In the genomic region with DNA sequence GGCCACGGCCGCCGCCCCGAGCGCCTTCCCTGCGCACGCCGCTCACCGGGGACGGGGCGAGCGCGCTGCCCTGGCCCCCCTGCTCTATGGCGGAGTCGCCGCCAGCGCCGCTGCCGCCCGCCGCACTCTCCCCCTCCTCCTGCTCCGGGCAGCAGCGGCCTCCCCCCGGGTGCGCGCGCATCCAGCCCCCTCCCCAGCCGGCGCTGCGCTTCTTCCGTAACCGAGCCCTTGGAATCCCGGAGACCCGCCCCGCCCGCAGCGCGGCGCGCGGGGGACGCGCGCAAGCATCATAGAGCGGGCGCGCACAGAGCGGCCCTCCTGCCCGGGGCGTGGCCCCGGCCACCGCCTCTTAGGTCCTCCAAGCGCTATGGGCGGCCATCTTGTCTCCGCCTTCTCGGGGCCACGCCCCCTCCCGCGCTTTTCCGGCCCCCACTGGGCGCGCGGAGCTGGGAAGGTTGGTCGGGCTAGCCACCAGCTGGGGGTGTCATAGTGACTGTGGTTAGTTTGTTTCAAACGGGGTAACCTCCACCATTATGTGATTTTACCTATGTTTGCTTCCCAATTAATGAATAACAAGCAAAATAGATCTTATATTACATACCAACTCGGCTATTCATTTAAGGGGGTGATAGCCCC, we compare ENCODE assay signal across 1 cellular context.
TF ChIP-seq lines count a peak whose summit lies in the region.

A gene with protein sequence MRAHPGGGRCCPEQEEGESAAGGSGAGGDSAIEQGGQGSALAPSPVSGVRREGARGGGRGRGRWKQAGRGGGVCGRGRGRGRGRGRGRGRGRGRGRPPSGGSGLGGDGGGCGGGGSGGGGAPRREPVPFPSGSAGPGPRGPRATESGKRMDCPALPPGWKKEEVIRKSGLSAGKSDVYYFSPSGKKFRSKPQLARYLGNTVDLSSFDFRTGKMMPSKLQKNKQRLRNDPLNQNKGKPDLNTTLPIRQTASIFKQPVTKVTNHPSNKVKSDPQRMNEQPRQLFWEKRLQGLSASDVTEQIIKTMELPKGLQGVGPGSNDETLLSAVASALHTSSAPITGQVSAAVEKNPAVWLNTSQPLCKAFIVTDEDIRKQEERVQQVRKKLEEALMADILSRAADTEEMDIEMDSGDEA (minus strand): TSS at position 291 of the 636 bp plus-strand sequence. CDS start 110 bp downstream, at position 181.

TF ChIP-seq in H1, 55 proteins besides CTCF, POLR2A, EP300 and RAD21 (continues in another document):
- peak; percentile 78; the same call in 1 of the 2 replicates for TF ChIP-seq FOSL1 (IDR thresholded peaks at IDR 0.05; ENCODE audit: insufficient read depth, low read depth, low read length)
- TF ChIP-seq, protein P1, sequence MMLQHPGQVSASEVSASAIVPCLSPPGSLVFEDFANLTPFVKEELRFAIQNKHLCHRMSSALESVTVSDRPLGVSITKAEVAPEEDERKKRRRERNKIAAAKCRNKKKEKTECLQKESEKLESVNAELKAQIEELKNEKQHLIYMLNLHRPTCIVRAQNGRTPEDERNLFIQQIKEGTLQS (IDR thresholded peaks at IDR 0.05; ENCODE audit: insufficient read depth, low read depth, low read length), result no peak
- peak; percentile 97 for TF ChIP-seq YY1 (IDR thresholded peaks at IDR 0.05; ENCODE audit: low read depth, low read length)
- no peak for TF ChIP-seq SIN3A (conservative IDR thresholded peaks at IDR 0.05 in 1 of 2, IDR thresholded peaks at IDR 0.05 in 1 of 2; ENCODE audit: low read depth in 1 of 2, low read length in 2 of 2)
- TF ChIP-seq CREB1 (IDR thresholded peaks at IDR 0.05), result peak; percentile 71
- TF ChIP-seq NANOG (IDR thresholded peaks at IDR 0.05; ENCODE audit: insufficient read depth, low read depth, low read length, poor library complexity, severe bottlenecking), result no peak
- TF ChIP-seq GTF2F1 (IDR thresholded peaks at IDR 0.05; ENCODE audit: borderline replicate concordance, low read depth, low read length), result no peak
- no peak for TF ChIP-seq CTBP2 (IDR thresholded peaks at IDR 0.05; ENCODE audit: borderline replicate concordance, insufficient read depth, insufficient read length, low read length)
- TF ChIP-seq, protein P2, sequence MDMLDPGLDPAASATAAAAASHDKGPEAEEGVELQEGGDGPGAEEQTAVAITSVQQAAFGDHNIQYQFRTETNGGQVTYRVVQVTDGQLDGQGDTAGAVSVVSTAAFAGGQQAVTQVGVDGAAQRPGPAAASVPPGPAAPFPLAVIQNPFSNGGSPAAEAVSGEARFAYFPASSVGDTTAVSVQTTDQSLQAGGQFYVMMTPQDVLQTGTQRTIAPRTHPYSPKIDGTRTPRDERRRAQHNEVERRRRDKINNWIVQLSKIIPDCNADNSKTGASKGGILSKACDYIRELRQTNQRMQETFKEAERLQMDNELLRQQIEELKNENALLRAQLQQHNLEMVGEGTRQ (IDR thresholded peaks at IDR 0.05; ENCODE audit: low read length), result no peak
- TF ChIP-seq RXRA (IDR thresholded peaks at IDR 0.05; ENCODE audit: insufficient read depth, low read depth, low read length), result no peak
- no peak for TF ChIP-seq JUND (IDR thresholded peaks at IDR 0.05; ENCODE audit: low read length)
- peak; percentile 56 for TF ChIP-seq ASH2L (IDR thresholded peaks at IDR 0.05; ENCODE audit: low read length)
- TF ChIP-seq RBBP5 (IDR thresholded peaks at IDR 0.05; ENCODE audit: borderline replicate concordance, low read depth, low read length), result no peak; the same call in 1 of the 2 replicates
- peak; percentile 40; the same call in 1 of the 2 replicates for TF ChIP-seq PHF8 (conservative IDR thresholded peaks at IDR 0.05; ENCODE audit: low read depth, low read length)
- no peak for TF ChIP-seq CHD2 (IDR thresholded peaks at IDR 0.05; ENCODE audit: low read length)
- peak; percentile 66 for TF ChIP-seq TAF1 (IDR thresholded peaks at IDR 0.05; ENCODE audit: low read depth, low read length)
- TF ChIP-seq CHD1 (IDR thresholded peaks at IDR 0.05; ENCODE audit: low read depth, low read length), result no peak
- TF ChIP-seq CEBPB (IDR thresholded peaks at IDR 0.05; ENCODE audit: low read depth, low read length), result no peak
- no peak for TF ChIP-seq MAFK (IDR thresholded peaks at IDR 0.05; ENCODE audit: low read depth, low read length)
- no peak for TF ChIP-seq SUZ12 (IDR thresholded peaks at IDR 0.05; ENCODE audit: low read length)
- TF ChIP-seq TAF7 (optimal IDR thresholded peaks at IDR 0.05; ENCODE audit: borderline replicate concordance, low read depth, low read length), result peak; percentile 59
- no peak for TF ChIP-seq JUN (IDR thresholded peaks at IDR 0.05; ENCODE audit: low read depth, low read length)
- peak; percentile 31; the same call in 1 of the 2 replicates for TF ChIP-seq NRF1 (IDR thresholded peaks at IDR 0.05; ENCODE audit: low read depth, low read length)
- TF ChIP-seq TCF12 (IDR thresholded peaks at IDR 0.05; ENCODE audit: low read depth, low read length), result 0 out of 2 replicates have a peak, but pooled peaks have one; percentile 31
- no peak for TF ChIP-seq BCL11A (IDR thresholded peaks at IDR 0.05; ENCODE audit: low read depth in 2 of 2, low read length in 2 of 2)
- TF ChIP-seq EGR1 (IDR thresholded peaks at IDR 0.05; ENCODE audit: borderline replicate concordance, low read depth, low read length), result peak; percentile 81; the same call in 1 of the 2 replicates
- no peak for TF ChIP-seq BACH1 (IDR thresholded peaks at IDR 0.05; ENCODE audit: low read length)
- TF ChIP-seq KDM1A (IDR thresholded peaks at IDR 0.05; ENCODE audit: borderline replicate concordance, low read length), result no peak
- peak; percentile 84 for TF ChIP-seq SP1 (IDR thresholded peaks at IDR 0.05; ENCODE audit: low read depth, low read length)
- TF ChIP-seq GABPA (IDR thresholded peaks at IDR 0.05; ENCODE audit: borderline replicate concordance, insufficient read depth, low read length), result no peak
- TF ChIP-seq SRF (IDR thresholded peaks at IDR 0.05; ENCODE audit: low read depth, low read length), result no peak
- TF ChIP-seq TBP (IDR thresholded peaks at IDR 0.05; ENCODE audit: low read depth, low read length), result no peak
- peak; percentile 90 for TF ChIP-seq SP2 (IDR thresholded peaks at IDR 0.05; ENCODE audit: low read length)
- TF ChIP-seq, protein P3, sequence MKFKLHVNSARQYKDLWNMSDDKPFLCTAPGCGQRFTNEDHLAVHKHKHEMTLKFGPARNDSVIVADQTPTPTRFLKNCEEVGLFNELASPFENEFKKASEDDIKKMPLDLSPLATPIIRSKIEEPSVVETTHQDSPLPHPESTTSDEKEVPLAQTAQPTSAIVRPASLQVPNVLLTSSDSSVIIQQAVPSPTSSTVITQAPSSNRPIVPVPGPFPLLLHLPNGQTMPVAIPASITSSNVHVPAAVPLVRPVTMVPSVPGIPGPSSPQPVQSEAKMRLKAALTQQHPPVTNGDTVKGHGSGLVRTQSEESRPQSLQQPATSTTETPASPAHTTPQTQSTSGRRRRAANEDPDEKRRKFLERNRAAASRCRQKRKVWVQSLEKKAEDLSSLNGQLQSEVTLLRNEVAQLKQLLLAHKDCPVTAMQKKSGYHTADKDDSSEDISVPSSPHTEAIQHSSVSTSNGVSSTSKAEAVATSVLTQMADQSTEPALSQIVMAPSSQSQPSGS (IDR thresholded peaks at IDR 0.05; ENCODE audit: low read length), result no peak
- TF ChIP-seq CBX5 (IDR thresholded peaks at IDR 0.05; ENCODE audit: low read depth, low read length), result no peak
- 0 out of 2 replicates have a peak, but pooled peaks have one; percentile 44 for TF ChIP-seq SP4 (IDR thresholded peaks at IDR 0.05; ENCODE audit: low read length)
- no peak for TF ChIP-seq ZNF274 (IDR thresholded peaks at IDR 0.05; ENCODE audit: borderline replicate concordance, extremely low read depth, low read length)
- no peak for TF ChIP-seq SIX5 (IDR thresholded peaks at IDR 0.05; ENCODE audit: low read depth, low read length)
- TF ChIP-seq KDM5A (IDR thresholded peaks at IDR 0.05; ENCODE audit: low read length), result no peak
- TF ChIP-seq HDAC2 (IDR thresholded peaks at IDR 0.05; ENCODE audit: borderline replicate concordance in 1 of 2, low read depth in 2 of 2, low read length in 2 of 2), result peak in 1 of 2 experiments; percentile 45; a peak in 1 of 4 replicates
- TF ChIP-seq EZH2 (IDR thresholded peaks at IDR 0.05; ENCODE audit: low read depth, low read length, severe bottlenecking), result no peak
- TF ChIP-seq BRCA1 (IDR thresholded peaks at IDR 0.05; ENCODE audit: low read depth, low read length), result no peak
- no peak for TF ChIP-seq SAP30 (IDR thresholded peaks at IDR 0.05; ENCODE audit: insufficient read depth, insufficient replicate concordance, low read length)
- TF ChIP-seq, protein P4, sequence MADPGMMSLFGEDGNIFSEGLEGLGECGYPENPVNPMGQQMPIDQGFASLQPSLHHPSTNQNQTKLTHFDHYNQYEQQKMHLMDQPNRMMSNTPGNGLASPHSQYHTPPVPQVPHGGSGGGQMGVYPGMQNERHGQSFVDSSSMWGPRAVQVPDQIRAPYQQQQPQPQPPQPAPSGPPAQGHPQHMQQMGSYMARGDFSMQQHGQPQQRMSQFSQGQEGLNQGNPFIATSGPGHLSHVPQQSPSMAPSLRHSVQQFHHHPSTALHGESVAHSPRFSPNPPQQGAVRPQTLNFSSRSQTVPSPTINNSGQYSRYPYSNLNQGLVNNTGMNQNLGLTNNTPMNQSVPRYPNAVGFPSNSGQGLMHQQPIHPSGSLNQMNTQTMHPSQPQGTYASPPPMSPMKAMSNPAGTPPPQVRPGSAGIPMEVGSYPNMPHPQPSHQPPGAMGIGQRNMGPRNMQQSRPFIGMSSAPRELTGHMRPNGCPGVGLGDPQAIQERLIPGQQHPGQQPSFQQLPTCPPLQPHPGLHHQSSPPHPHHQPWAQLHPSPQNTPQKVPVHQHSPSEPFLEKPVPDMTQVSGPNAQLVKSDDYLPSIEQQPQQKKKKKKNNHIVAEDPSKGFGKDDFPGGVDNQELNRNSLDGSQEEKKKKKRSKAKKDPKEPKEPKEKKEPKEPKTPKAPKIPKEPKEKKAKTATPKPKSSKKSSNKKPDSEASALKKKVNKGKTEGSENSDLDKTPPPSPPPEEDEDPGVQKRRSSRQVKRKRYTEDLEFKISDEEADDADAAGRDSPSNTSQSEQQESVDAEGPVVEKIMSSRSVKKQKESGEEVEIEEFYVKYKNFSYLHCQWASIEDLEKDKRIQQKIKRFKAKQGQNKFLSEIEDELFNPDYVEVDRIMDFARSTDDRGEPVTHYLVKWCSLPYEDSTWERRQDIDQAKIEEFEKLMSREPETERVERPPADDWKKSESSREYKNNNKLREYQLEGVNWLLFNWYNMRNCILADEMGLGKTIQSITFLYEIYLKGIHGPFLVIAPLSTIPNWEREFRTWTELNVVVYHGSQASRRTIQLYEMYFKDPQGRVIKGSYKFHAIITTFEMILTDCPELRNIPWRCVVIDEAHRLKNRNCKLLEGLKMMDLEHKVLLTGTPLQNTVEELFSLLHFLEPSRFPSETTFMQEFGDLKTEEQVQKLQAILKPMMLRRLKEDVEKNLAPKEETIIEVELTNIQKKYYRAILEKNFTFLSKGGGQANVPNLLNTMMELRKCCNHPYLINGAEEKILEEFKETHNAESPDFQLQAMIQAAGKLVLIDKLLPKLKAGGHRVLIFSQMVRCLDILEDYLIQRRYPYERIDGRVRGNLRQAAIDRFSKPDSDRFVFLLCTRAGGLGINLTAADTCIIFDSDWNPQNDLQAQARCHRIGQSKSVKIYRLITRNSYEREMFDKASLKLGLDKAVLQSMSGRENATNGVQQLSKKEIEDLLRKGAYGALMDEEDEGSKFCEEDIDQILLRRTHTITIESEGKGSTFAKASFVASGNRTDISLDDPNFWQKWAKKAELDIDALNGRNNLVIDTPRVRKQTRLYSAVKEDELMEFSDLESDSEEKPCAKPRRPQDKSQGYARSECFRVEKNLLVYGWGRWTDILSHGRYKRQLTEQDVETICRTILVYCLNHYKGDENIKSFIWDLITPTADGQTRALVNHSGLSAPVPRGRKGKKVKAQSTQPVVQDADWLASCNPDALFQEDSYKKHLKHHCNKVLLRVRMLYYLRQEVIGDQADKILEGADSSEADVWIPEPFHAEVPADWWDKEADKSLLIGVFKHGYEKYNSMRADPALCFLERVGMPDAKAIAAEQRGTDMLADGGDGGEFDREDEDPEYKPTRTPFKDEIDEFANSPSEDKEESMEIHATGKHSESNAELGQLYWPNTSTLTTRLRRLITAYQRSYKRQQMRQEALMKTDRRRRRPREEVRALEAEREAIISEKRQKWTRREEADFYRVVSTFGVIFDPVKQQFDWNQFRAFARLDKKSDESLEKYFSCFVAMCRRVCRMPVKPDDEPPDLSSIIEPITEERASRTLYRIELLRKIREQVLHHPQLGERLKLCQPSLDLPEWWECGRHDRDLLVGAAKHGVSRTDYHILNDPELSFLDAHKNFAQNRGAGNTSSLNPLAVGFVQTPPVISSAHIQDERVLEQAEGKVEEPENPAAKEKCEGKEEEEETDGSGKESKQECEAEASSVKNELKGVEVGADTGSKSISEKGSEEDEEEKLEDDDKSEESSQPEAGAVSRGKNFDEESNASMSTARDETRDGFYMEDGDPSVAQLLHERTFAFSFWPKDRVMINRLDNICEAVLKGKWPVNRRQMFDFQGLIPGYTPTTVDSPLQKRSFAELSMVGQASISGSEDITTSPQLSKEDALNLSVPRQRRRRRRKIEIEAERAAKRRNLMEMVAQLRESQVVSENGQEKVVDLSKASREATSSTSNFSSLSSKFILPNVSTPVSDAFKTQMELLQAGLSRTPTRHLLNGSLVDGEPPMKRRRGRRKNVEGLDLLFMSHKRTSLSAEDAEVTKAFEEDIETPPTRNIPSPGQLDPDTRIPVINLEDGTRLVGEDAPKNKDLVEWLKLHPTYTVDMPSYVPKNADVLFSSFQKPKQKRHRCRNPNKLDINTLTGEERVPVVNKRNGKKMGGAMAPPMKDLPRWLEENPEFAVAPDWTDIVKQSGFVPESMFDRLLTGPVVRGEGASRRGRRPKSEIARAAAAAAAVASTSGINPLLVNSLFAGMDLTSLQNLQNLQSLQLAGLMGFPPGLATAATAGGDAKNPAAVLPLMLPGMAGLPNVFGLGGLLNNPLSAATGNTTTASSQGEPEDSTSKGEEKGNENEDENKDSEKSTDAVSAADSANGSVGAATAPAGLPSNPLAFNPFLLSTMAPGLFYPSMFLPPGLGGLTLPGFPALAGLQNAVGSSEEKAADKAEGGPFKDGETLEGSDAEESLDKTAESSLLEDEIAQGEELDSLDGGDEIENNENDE (IDR thresholded peaks at IDR 0.05; ENCODE audit: insufficient replicate concordance, low read length), result peak; percentile 45
- TF ChIP-seq CBX8 (IDR thresholded peaks at IDR 0.05; ENCODE audit: borderline replicate concordance, low read depth, low read length), result no peak
- peak; percentile 64 for TF ChIP-seq TEAD4 (IDR thresholded peaks at IDR 0.05; ENCODE audit: low read depth, low read length)
- TF ChIP-seq KDM4A (IDR thresholded peaks at IDR 0.05; ENCODE audit: low read depth, low read length, severe bottlenecking), result peak; percentile 68
- TF ChIP-seq POU5F1 (IDR thresholded peaks at IDR 0.05; ENCODE audit: low read depth, low read length), result no peak
- TF ChIP-seq, protein P5, sequence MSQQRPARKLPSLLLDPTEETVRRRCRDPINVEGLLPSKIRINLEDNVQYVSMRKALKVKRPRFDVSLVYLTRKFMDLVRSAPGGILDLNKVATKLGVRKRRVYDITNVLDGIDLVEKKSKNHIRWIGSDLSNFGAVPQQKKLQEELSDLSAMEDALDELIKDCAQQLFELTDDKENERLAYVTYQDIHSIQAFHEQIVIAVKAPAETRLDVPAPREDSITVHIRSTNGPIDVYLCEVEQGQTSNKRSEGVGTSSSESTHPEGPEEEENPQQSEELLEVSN (IDR thresholded peaks at IDR 0.05), result no peak
- TF ChIP-seq POLR2AphosphoS5 (IDR thresholded peaks at IDR 0.05; ENCODE audit: low read depth, low read length), result peak; percentile 41; the same call in 1 of the 2 replicates
- no peak for TF ChIP-seq SIRT6 (IDR thresholded peaks at IDR 0.05; ENCODE audit: low read length)
- TF ChIP-seq HDAC6 (IDR thresholded peaks at IDR 0.05; ENCODE audit: low read depth, low read length), result no peak
- TF ChIP-seq RNF2 (IDR thresholded peaks at IDR 0.05; ENCODE audit: borderline replicate concordance, low read depth, low read length, missing control alignments, poor library complexity, severe bottlenecking), result no peak
